ENCODE assay signal across 15 cellular contexts in the genomic region with DNA sequence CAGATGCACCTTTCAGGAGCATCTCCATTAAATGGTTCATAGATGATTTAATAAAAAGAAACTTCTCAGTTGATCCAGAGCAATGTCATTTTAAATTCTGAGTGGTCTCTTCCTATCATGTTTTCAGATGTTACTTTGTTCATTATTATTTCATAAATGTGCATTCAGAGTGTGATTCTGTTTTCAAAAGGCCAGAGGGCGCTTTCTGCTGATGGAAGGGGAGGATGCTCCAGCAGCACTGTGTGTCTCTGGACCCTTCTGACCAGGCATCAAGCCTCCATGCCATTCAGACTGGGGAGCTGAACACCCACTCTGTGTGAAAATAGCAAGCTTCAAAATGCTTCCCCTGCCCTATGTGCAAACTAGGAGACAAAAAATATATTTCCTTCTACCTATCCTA. TPM values are rescaled to one million over a fixed set of nuclear protein-coding genes. Genes with fewer than 3 reads are reported as not detected.
DNase-seq lines count a peak whose midpoint lies in the region; ATAC-seq, FAIRE-seq and TF ChIP-seq lines count a peak whose summit lies in the region.
"Had no signal": no experiment of that assay in that cellular context is flagged by ENCODE, and none has a peak within 500 bp of the region (broad histone marks: within the 10 kb centered on the region; RNA-seq: fewer than 3 reads in every experiment).

No MANE protein-coding gene starts in this region.

- peak; percentile 93 for ATAC-seq in GM12878
- no peak for ATAC-seq in HG03280 (IDR thresholded peaks at IDR 0.05; ENCODE audit: unreplicated experiment)

- no peak overlapping the region for H3K27ac ChIP-seq in GM12878 (ENCODE audit: control insufficient read depth, insufficient read depth)
- H3K27ac ChIP-seq: GM23248 had no signal

- peak; percentile 7 for DNase-seq in NCI-H345 treated with DMSO at 0.1 percent for 48 hours (lab: John Stamatoyannopoulos, UW; ENCODE audit: unreplicated experiment)
- DNase-seq in NCI-H345 (lab: John Stamatoyannopoulos, UW), result no peak
- DNase-seq in GM12878 (ENCODE audit: low read depth, low spot score), result no peak
- DNase-seq in osteocyte (ENCODE audit: extremely low spot score, unreplicated experiment), result no peak
- no peak for DNase-seq in ureter (ENCODE audit: low spot score)
- DNase-seq in T-helper 9 cell, result no peak
- DNase-seq: activated T-cell treated with anti-CD3 and anti-CD28 coated beads for 4 hours, GM23248, midbrain, NCI-H146, substantia nigra had no signal

- POLR2A ChIA-PET in GM12878 (lab: Charles Lee), result interaction anchor here (0.6 to 4.8 kb wide), 3 partner anchors 10 to 82 kb away, joined by 4 to 34 read pairs (median 5); no protein-coding TSS in a partner anchor

- TF ChIP-seq CTCF in GM12878 (IDR thresholded peaks at IDR 0.05 in 2 of 3, conservative IDR thresholded peaks at IDR 0.05 in 1 of 3; ENCODE audit: control insufficient read depth in 2 of 3, extremely low read depth in 1 of 3, insufficient read depth in 1 of 3, low read depth in 3 of 3, low read length in 3 of 3) (peak; percentile 22 to 51 (median 28); a peak in 3 of 6 replicates), osteocyte (IDR thresholded peaks at IDR 0.05) (peak; percentile 18)

- intact Hi-C loops in GM12878 (cut with micrococcal nuclease; ENCODE audit: unreplicated experiment), result loop anchor here (1.0 kb wide), 2 partner anchors 36 to 40 kb away; no protein-coding TSS in a partner anchor

- no peaks in the 10 kb centered on the region; the same call in 1 of the 2 replicates for H3K4me1 ChIP-seq in GM12878 (ENCODE audit: control insufficient read depth, insufficient read depth, low read length)

- H3K27me3 ChIP-seq in GM12878 (replicated peaks in 1 of 2; ENCODE audit: control insufficient read depth in 2 of 2, insufficient read depth in 2 of 2, low read length in 1 of 2), result no peaks in the 10 kb centered on the region

- RAD21 ChIA-PET in GM12878 (lab: Charles Lee; ENCODE audit: unreplicated experiment), result interaction anchor here (0.6 to 12.4 kb wide), 13 partner anchors 9 to 447 kb away, joined by 3 to 293 read pairs (median 11); a partner anchor contains a TSS

- H3K4me3 Mint-ChIP-seq in osteocyte (ENCODE audit: unreplicated experiment), result no peak overlapping the region

- no peak for TF ChIP-seq EP300 in Ishikawa (IDR thresholded peaks at IDR 0.05; ENCODE audit: borderline replicate concordance)
- TF ChIP-seq EP300 in GM12878 (IDR thresholded peaks at IDR 0.05; ENCODE audit: borderline replicate concordance in 1 of 2, control insufficient read depth in 1 of 2, low read depth in 2 of 2, low read length in 2 of 2), result no peak

- H3K27ac Mint-ChIP-seq in osteocyte (ENCODE audit: unreplicated experiment), result no peak overlapping the region

- H3K36me3 ChIP-seq in GM12878 (ENCODE audit: control insufficient read depth in 2 of 2, insufficient read depth in 2 of 2, low read length in 1 of 2), result no peaks in the 10 kb centered on the region

- SMC1A ChIA-PET in GM12878 (lab: Charles Lee; ENCODE audit: uncharacterized antibody, unreplicated experiment), result interaction anchor here (0.6 to 13.9 kb wide), 19 partner anchors 8 to 446 kb away, joined by 3 to 485 read pairs (median 7); a partner anchor contains a TSS

- H3K4me1 Mint-ChIP-seq in osteocyte (ENCODE audit: unreplicated experiment), result peaks cover 13% of the 10 kb centered on the region

- no peaks in the 10 kb centered on the region for H4K20me1 ChIP-seq in GM12878 (ENCODE audit: control insufficient read depth, insufficient read depth)

- H3K4me2 ChIP-seq in GM12878 (ENCODE audit: control insufficient read depth, insufficient read depth), result no peak overlapping the region

- 0% methylated on average over 1 of the region's 1 CpG for WGBS in GM12878 (ENCODE audit: insufficient coverage, insufficient replicate concordance, low lambda C conversion rate, missing lambda C conversion rate)

- no peak overlapping the region for H3K9ac ChIP-seq in GM12878 (ENCODE audit: control insufficient read depth, insufficient read depth, low read length)
- H3K9ac ChIP-seq: GM23248 had no signal

- BruUV-seq in GM12878 (replicated peaks; lab: Mats Ljungman, UMichigan), result no TSS peak

- in situ Hi-C loops in GM12878 (cut with MboI), result no loop called here

- peak; percentile 37; the same call in 1 of the 2 replicates for TF ChIP-seq RAD21 in Ishikawa (IDR thresholded peaks at IDR 0.05; ENCODE audit: low read depth)
- TF ChIP-seq RAD21 in GM12878 (IDR thresholded peaks at IDR 0.05; ENCODE audit: insufficient read depth, low read depth, low read length), result peak; percentile 60

- CTCF ChIA-PET in GM12878 (lab: Yijun Ruan, JAX), result interaction anchor here (0.6 to 14.0 kb wide), 22 partner anchors 9 to 240 kb away, joined by 3 to 484 read pairs (median 6); a partner anchor contains a TSS

- TF ChIP-seq POLR2A in GM12878 (IDR thresholded peaks at IDR 0.05; ENCODE audit: low read depth, low read length), result no peak

- H3K9me3 Mint-ChIP-seq in osteocyte (ENCODE audit: unreplicated experiment), result peaks cover 2% of the 10 kb centered on the region

- FAIRE-seq in GM12878 (lab: Jason Lieb, UNC), result no peak
- FAIRE-seq: endometrium had no signal

- no peaks in the 10 kb centered on the region; the same call in 2 of the 3 replicates for H3K9me3 ChIP-seq in GM12878 (replicated peaks; ENCODE audit: control insufficient read depth, insufficient read depth, low read length)

- no peak overlapping the region for H2AFZ ChIP-seq in GM12878 (ENCODE audit: control insufficient read depth, low read depth, low read length)
- H2AFZ ChIP-seq: GM23248 had no signal

- H3K36me3 Mint-ChIP-seq in osteocyte (ENCODE audit: unreplicated experiment), result peaks cover 3% of the 10 kb centered on the region

- no peaks in the 10 kb centered on the region for H3K27me3 Mint-ChIP-seq in osteocyte (ENCODE audit: unreplicated experiment)

- no peak overlapping the region for H3K4me3 ChIP-seq in GM12878
- H3K4me3 ChIP-seq: GM23248 had no signal

- H3K79me2 ChIP-seq in GM12878 (ENCODE audit: control insufficient read depth, insufficient read depth, low read length), result no peaks in the 10 kb centered on the region

TF ChIP-seq in Ishikawa, 13 proteins besides CTCF, POLR2A, EP300 and RAD21 (continues in another document):
- no peak for TF ChIP-seq EGR1 (IDR thresholded peaks at IDR 0.05)
- TF ChIP-seq ZBTB7A (IDR thresholded peaks at IDR 0.05; ENCODE audit: low read depth), result no peak
- no peak for TF ChIP-seq TEAD4 (IDR thresholded peaks at IDR 0.05)
- no peak for TF ChIP-seq TCF12 (IDR thresholded peaks at IDR 0.05; ENCODE audit: low read depth)
- TF ChIP-seq FOXM1 (IDR thresholded peaks at IDR 0.05; ENCODE audit: borderline replicate concordance, low read depth), result no peak
- no peak for TF ChIP-seq CEBPB (IDR thresholded peaks at IDR 0.05)
- no peak for TF ChIP-seq YY1 (IDR thresholded peaks at IDR 0.05; ENCODE audit: low read depth)
- TF ChIP-seq, protein P1, sequence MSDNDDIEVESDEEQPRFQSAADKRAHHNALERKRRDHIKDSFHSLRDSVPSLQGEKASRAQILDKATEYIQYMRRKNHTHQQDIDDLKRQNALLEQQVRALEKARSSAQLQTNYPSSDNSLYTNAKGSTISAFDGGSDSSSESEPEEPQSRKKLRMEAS (IDR thresholded peaks at IDR 0.05), result no peak

TF ChIP-seq in GM12878, 131 proteins besides CTCF, POLR2A, EP300 and RAD21:
- TF ChIP-seq CHD4 (IDR thresholded peaks at IDR 0.05) (no peak), SMC3 (IDR thresholded peaks at IDR 0.05; ENCODE audit: borderline replicate concordance, low read length) (peak; percentile 63; the same call in 1 of the 2 replicates)

RNA-seq across cellular contexts. Expression of a gene that starts 23.9 kb away (rescaled TPM):
- total RNA-seq in GM12878 (2013; cell fraction: nucleolus; rRNA removed), result 9.3 and 11.0 TPM in 2 replicates
- total RNA-seq in GM12878 (2014; rRNA removed), result 2.1 and 2.7 TPM in 2 replicates
- 5.0 and 5.3 TPM in 2 replicates for total RNA-seq in GM12878 (2014; rRNA removed; fragmentation: Illumina TruSeq; extraction: Trizol)
- 1.4 and 1.5 TPM in 2 replicates for total RNA-seq in GM12878 (2021)
- polyA plus RNA-seq in GM12878 (2011; ENCODE audit: low read depth), result not detected
- 35.6 and 51.2 TPM in 2 replicates for polyA plus RNA-seq in GM12878 (2011; rRNA removed)
- polyA plus RNA-seq in GM12878 (2011; cell fraction: cytosol; rRNA removed), result 17.4 and 19.2 TPM in 2 replicates
- 4.5 and 6.6 TPM in 2 replicates for polyA plus RNA-seq in GM12878 (2011; cell fraction: nucleus; rRNA removed)
- polyA plus RNA-seq in GM12878 (2012), result 0.11 and 0.25 TPM in 2 replicates
- 6.4 and 7.4 TPM in 2 replicates for polyA plus RNA-seq in GM12878 (2014; fragmentation: Illumina TruSeq; extraction: Trizol)
- polyA plus RNA-seq in GM12878 (2014; fragmentation: Nextera tagmentation; extraction: Ambion mirVana), result 1 to 10 TPM; 2.8 to 3.1 TPM
- 1.1 and 4.4 TPM in 2 replicates for polyA plus RNA-seq in GM12878 (2014; rRNA removed)
- polyA plus RNA-seq in GM12878 (2016; fragmentation: Nextera tagmentation; extraction: Ambion mirVana), result 1 to 10 TPM in 1 of 2 experiments, under 1 TPM in 1; 0.76 to 1.2 TPM
- polyA minus RNA-seq in GM12878 (2011; rRNA and poly(A)+ RNA removed), result 23.8 and 29.8 TPM in 2 replicates
- 9.9 and 11.3 TPM in 2 replicates for polyA minus RNA-seq in GM12878 (2011; cell fraction: cytosol; rRNA and poly(A)+ RNA removed)
- 3.6 and 4.2 TPM in 2 replicates for polyA minus RNA-seq in GM12878 (2011; cell fraction: nucleus; rRNA and poly(A)+ RNA removed)
- total RNA-seq in osteocyte, result not detected in 2 replicates
- 1.1 TPM for total RNA-seq in ureter
- total RNA-seq: GM23248, pulmonary artery endothelial cell had no signal
- polyA plus RNA-seq: GM23248 had no signal
